Comparison of ENCODE assay signal across 16 cellular contexts in genomic region chr5:145847499-145848497, GRCh38. TPM values are rescaled to one million over a fixed set of nuclear protein-coding genes. Genes with fewer than 3 reads are reported as not detected.
DNase-seq lines count a peak whose midpoint lies in the region; ATAC-seq lines count a peak whose summit lies in the region.
"Had no signal": no experiment of that assay in that cellular context is flagged by ENCODE, and none has a peak within 500 bp of the region (broad histone marks: within the 10 kb centered on the region; RNA-seq: fewer than 3 reads in every experiment).

No MANE protein-coding gene starts in this region.

- H3K4me3 Mint-ChIP-seq in immature natural killer cell, result no peak overlapping the region
- H3K4me3 Mint-ChIP-seq: activated naive CD4-positive, alpha-beta T cell treated with anti-CD3 and anti-CD28 coated beads for 36 hours; nephron had no signal

- DNase-seq in ACHN (peak; percentile 31), HS-27A (ENCODE audit: low read depth) (peak; percentile 57), amniotic stem cell (lab: John Stamatoyannopoulos, UW) (peak; percentile 27), hepatic stellate cell (ENCODE audit: low spot score) (peak; percentile 60), posterior vena cava (ENCODE audit: low spot score) (no peak), DMS53 treated with DMSO at 0.1 percent for 48 hours (lab: John Stamatoyannopoulos, UW; ENCODE audit: unreplicated experiment) (no peak), immature natural killer cell (no peak)
- DNase-seq: activated naive CD4-positive, alpha-beta T cell treated with anti-CD3 and anti-CD28 coated beads for 36 hours; cortex of kidney; DMS79; glutamatergic neuron; left ventricle myocardium inferior; NCI-H1417; NCI-H524 had no signal

- no peak overlapping the region for H3K27ac Mint-ChIP-seq in immature natural killer cell
- H3K27ac Mint-ChIP-seq: activated naive CD4-positive, alpha-beta T cell treated with anti-CD3 and anti-CD28 coated beads for 36 hours; nephron had no signal

- H3K36me3 Mint-ChIP-seq in immature natural killer cell, result no peaks in the 10 kb centered on the region

- H3K9me3 Mint-ChIP-seq in immature natural killer cell, result no peaks in the 10 kb centered on the region
- H3K9me3 Mint-ChIP-seq: nephron had no signal

- intact Hi-C loops in posterior vena cava (cut with DNase I), result no loop called here

- H3K27me3 Mint-ChIP-seq in immature natural killer cell (ENCODE audit: low read depth in 3 of 3), result peaks cover 0 to 5% (median 4%) of the 10 kb centered on the region in 3 donors

- no peak for ATAC-seq in HG03469 (IDR thresholded peaks at IDR 0.05; ENCODE audit: unreplicated experiment)

- in situ Hi-C loops in ACHN (cut with HindIII; ENCODE audit: low pct_ligation_motif_present, low pct_unique_long_range_greater_than_20kb, low sequenced_read_pairs), result no loop called here

- H3K4me1 Mint-ChIP-seq in immature natural killer cell, result no peaks in the 10 kb centered on the region
- H3K4me1 Mint-ChIP-seq: nephron had no signal

RNA-seq across cellular contexts. Expression of gene PRELID2, which starts 12.7 kb away (rescaled TPM):
- 10 to 100 TPM; 16.1 to 24.8 TPM for total RNA-seq in posterior vena cava
- polyA plus RNA-seq in immature natural killer cell, result 1 to 10 TPM in 2 of 3 donors, under 1 TPM in 1; 0.62 to 1.9 (median 1.4) TPM

RNA-seq across cellular contexts. Expression of gene GRXCR2, which starts 25.0 kb away (rescaled TPM):
- not detected for total RNA-seq in posterior vena cava
- not detected for polyA plus RNA-seq in immature natural killer cell
- total RNA-seq: activated naive CD4-positive, alpha-beta T cell treated with anti-CD3 and anti-CD28 coated beads for 36 hours had no signal

Comparison
In these comparisons a context has a peak if more than half of its experiments do, and no peak if none do; other contexts are left out.
1. DNase-seq: peak in ACHN (single experiment), HS-27A (single experiment), amniotic stem cell (single experiment) and hepatic stellate cell (single experiment); none in posterior vena cava (single experiment), DMS53 treated with DMSO at 0.1 percent for 48 hours (single experiment) and immature natural killer cell (0 of 3).